ENCODE assay signal across 1 cellular context in genomic region chr2:118835739-118836410, GRCh38.
TF ChIP-seq lines count a peak whose summit lies in the region.

No MANE protein-coding gene starts in this region.

TF ChIP-seq in A549, 52 proteins besides CTCF, POLR2A, EP300 and RAD21 (continued from another document):
- no peak for TF ChIP-seq ESRRA (IDR thresholded peaks at IDR 0.05; ENCODE audit: borderline replicate concordance, low read length)
- no peak for TF ChIP-seq BCL3 (IDR thresholded peaks at IDR 0.05)
- no peak for TF ChIP-seq REST (IDR thresholded peaks at IDR 0.05)
- no peak for TF ChIP-seq RCOR1 (IDR thresholded peaks at IDR 0.05; ENCODE audit: low read depth, low read length)
- no peak for TF ChIP-seq HDAC2 (IDR thresholded peaks at IDR 0.05)
